ENCODE assay signal across 8 cellular contexts in genomic region chr10:102775201-102775972, GRCh38. TPM values are rescaled to one million over a fixed set of nuclear protein-coding genes. Genes with fewer than 3 reads are reported as not detected.
DNase-seq lines count a peak whose midpoint lies in the region; ATAC-seq and TF ChIP-seq lines count a peak whose summit lies in the region.

No MANE protein-coding gene starts in this region.

- H3K4me1 Mint-ChIP-seq in activated CD4-positive, alpha-beta memory T cell treated with anti-CD3 and anti-CD28 coated beads, Interleukin-2, amount 10 ng/mL, durations not matched to agents 7 days and 5 days: peaks cover 25% of the 10 kb centered on the region

- no peaks in the 10 kb centered on the region for H3K27me3 Mint-ChIP-seq in activated CD4-positive, alpha-beta memory T cell treated with anti-CD3 and anti-CD28 coated beads, Interleukin-2, amount 10 ng/mL, durations not matched to agents 7 days and 5 days

- TF ChIP-seq CTCF in lung (IDR thresholded peaks at IDR 0.05; ENCODE audit: control extremely low read depth, extremely low read depth) (no peak), GM10266 (IDR thresholded peaks at IDR 0.05; ENCODE audit: control insufficient read depth, insufficient read depth, low read depth, missing control alignments) (no peak)

- no peak overlapping the region for H3K4me3 ChIP-seq in lung

- no peaks in the 10 kb centered on the region for H3K27me3 ChIP-seq in lung (ENCODE audit: control insufficient read depth, insufficient read depth)

- ATAC-seq in lung (ENCODE audit: insufficient read depth, low FRiP score): no peak
- ATAC-seq in GM18517 (IDR thresholded peaks at IDR 0.05; ENCODE audit: unreplicated experiment): no peak

- H3K4me3 Mint-ChIP-seq in activated CD4-positive, alpha-beta memory T cell treated with anti-CD3 and anti-CD28 coated beads, Interleukin-2, amount 10 ng/mL, durations not matched to agents 7 days and 5 days: no peak overlapping the region

- CTCF ChIA-PET in activated CD4-positive, alpha-beta memory T cell treated with anti-CD3 and anti-CD28 coated beads, Interleukin-2, amount 10 ng/mL, durations not matched to agents 7 days and 5 days (lab: Charles Lee): interaction anchor here (0.8 to 1.7 kb wide), 3 partner anchors 14 to 23 kb away, joined by 3 to 5 read pairs (median 3); no protein-coding TSS in a partner anchor

- H3K36me3 ChIP-seq in lung (ENCODE audit: control insufficient read depth in 2 of 2, insufficient read depth in 2 of 2, low read length in 2 of 2): no peaks in the 10 kb centered on the region

- peaks cover 27 to 34% of the 10 kb centered on the region in 2 donors for H3K4me1 ChIP-seq in lung (ENCODE audit: control insufficient read depth in 2 of 2, insufficient read depth in 2 of 2, low read length in 2 of 2)

- H3K27ac ChIP-seq in cingulate gyrus (ENCODE audit: low read depth, low read length) (peak overlapping the region; percentile 92), lung (ENCODE audit: low read depth in 1 of 2, low read length in 1 of 2) (peak overlapping the region; percentile 94 to 99)

- WGBS in lung, 2 donors: 47 to 64% methylated on average over 16 of the region's 16 CpGs

- POLR2A ChIA-PET in activated CD4-positive, alpha-beta memory T cell treated with anti-CD3 and anti-CD28 coated beads, Interleukin-2, amount 10 ng/mL, durations not matched to agents 7 days and 5 days (lab: Charles Lee): no interaction called here

- H3K9me3 ChIP-seq in lung (ENCODE audit: control insufficient read depth in 2 of 2, insufficient read depth in 1 of 2, low read length in 1 of 2): no peaks in the 10 kb centered on the region

- H3K27ac Mint-ChIP-seq in activated CD4-positive, alpha-beta memory T cell treated with anti-CD3 and anti-CD28 coated beads, Interleukin-2, amount 10 ng/mL, durations not matched to agents 7 days and 5 days: no peak overlapping the region

- no peaks in the 10 kb centered on the region for H3K9me3 Mint-ChIP-seq in activated CD4-positive, alpha-beta memory T cell treated with anti-CD3 and anti-CD28 coated beads, Interleukin-2, amount 10 ng/mL, durations not matched to agents 7 days and 5 days

- peak; percentile 56 for DNase-seq in LHCN-M2 (ENCODE audit: low read depth)
- DNase-seq in lung (ENCODE audit: low spot score): no peak
- DNase-seq in stromal cell of bone marrow (ENCODE audit: low read depth): peak; percentile 65
- DNase-seq in GM10266 (ENCODE audit: extremely low spot score): no peak
- DNase-seq in NCI-H510A (lab: John Stamatoyannopoulos, UW): no peak
- DNase-seq in activated CD4-positive, alpha-beta memory T cell treated with anti-CD3 and anti-CD28 coated beads, Interleukin-2, amount 10 ng/mL, durations not matched to agents 7 days and 5 days: no peak

- peaks cover 8% of the 10 kb centered on the region for H3K36me3 Mint-ChIP-seq in activated CD4-positive, alpha-beta memory T cell treated with anti-CD3 and anti-CD28 coated beads, Interleukin-2, amount 10 ng/mL, durations not matched to agents 7 days and 5 days (ENCODE audit: low read depth)

RNA-seq across cellular contexts. Expression of gene WBP1L, which starts 31.6 kb away (rescaled TPM):
- total RNA-seq in LHCN-M2 (2014; rRNA removed): 34.4 and 56.8 TPM in 2 replicates
- polyA plus RNA-seq in LHCN-M2 (2012): 44.9 TPM
- total RNA-seq in lung: 10 to 100 TPM; 42.7 to 47.6 TPM
- 10 to 100 TPM; 19.1 to 52.3 TPM for polyA plus RNA-seq in lung
- 10 to 100 TPM; 31.7 to 31.9 TPM for total RNA-seq in activated CD4-positive, alpha-beta memory T cell treated with anti-CD3 and anti-CD28 coated beads, Interleukin-2, amount 10 ng/mL, durations not matched to agents 7 days and 5 days

Comparison
In these comparisons a context has a peak if more than half of its experiments do, and no peak if none do; other contexts are left out.
1. DNase-seq: peak in LHCN-M2 (single experiment) and stromal cell of bone marrow (single experiment); none in lung (single experiment), GM10266 (single experiment), NCI-H510A (single experiment) and activated CD4-positive, alpha-beta memory T cell treated with anti-CD3 and anti-CD28 coated beads, Interleukin-2, amount 10 ng/mL, durations not matched to agents 7 days and 5 days (single experiment).